ENCODE assay signal across 9 cellular contexts in the genomic region with DNA sequence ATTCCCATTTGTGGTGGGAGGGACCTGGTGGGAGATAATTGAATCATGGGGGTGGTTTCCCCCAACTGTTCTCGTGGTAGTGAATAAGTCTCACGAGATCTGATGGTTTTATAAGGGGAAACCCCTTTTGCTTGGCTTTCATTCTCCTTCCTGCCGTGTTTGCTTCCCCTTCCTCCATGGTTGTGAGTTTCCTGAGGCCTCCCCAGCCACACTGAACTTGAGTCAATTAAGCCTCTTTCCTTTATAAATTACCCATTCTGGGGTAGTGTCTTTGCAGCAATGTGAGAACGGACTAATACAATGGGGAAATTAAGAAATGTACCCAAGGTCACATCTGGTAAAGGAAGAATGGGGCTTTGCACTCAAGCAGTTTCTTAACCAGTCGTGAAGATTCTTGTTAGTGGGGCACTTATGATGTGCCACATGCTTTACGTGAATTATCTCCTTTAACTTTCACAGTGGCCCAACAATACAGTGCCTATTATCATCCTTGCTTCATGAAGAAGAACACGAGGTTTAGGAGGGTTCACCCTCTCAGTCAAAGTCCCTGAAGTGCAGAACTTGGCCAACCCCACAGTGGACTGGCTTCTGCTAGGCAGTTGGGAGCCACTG.
DNase-seq lines count a peak whose midpoint lies in the region; ATAC-seq and TF ChIP-seq lines count a peak whose summit lies in the region.
"Had no signal": no experiment of that assay in that cellular context is flagged by ENCODE, and none has a peak within 500 bp of the region (broad histone marks: within the 10 kb centered on the region; RNA-seq: fewer than 3 reads in every experiment).

No MANE protein-coding gene starts in this region.

- 66 to 70% methylated on average over 7 of the region's 7 CpGs for WGBS in esophagus squamous epithelium, 2 donors

- peaks cover 76% of the 10 kb centered on the region for H3K4me1 Mint-ChIP-seq in activated T-cell treated with anti-CD3 and anti-CD28 coated beads, Interleukin-2, amount 50 U/mL, for 24 hours (ENCODE audit: low read depth)
- peaks cover 80 to 89% (median 88%) of the 10 kb centered on the region in 3 donors for H3K4me1 Mint-ChIP-seq in T-cell

- ATAC-seq in T-cell (replicated peaks in 1 of 4): peak; percentile 11 to 21 (median 18)
- no peak for ATAC-seq in GM19467 (IDR thresholded peaks at IDR 0.05; ENCODE audit: unreplicated experiment)

- DNase-seq in activated T-cell treated with anti-CD3 and anti-CD28 coated beads, Interleukin-2, amount 50 U/mL, for 24 hours: no peak
- no peak for DNase-seq in activated T-cell treated with anti-CD3 and anti-CD28 coated beads, Interleukin-2, amount 50 U/mL, for 1 hour
- peak in 12 of 34 experiments; percentile 4 to 40 (median 19) for DNase-seq in T-cell
- no peak for DNase-seq in esophagus squamous epithelium (lab: John Stamatoyannopoulos, UW)
- no peak for DNase-seq in SIG-M5 (lab: John Stamatoyannopoulos, UW)
- DNase-seq in SW480 (ENCODE audit: low spot score): no peak

- no peak overlapping the region for H3K4me3 ChIP-seq in esophagus squamous epithelium

- H3K4me1 ChIP-seq in esophagus squamous epithelium: peaks cover 0 to 29% (median 10%) of the 10 kb centered on the region in 3 donors

- no peaks in the 10 kb centered on the region for H3K36me3 ChIP-seq in esophagus squamous epithelium

- peaks cover 9% of the 10 kb centered on the region for H3K9me3 Mint-ChIP-seq in activated T-cell treated with anti-CD3 and anti-CD28 coated beads, Interleukin-2, amount 50 U/mL, for 24 hours
- H3K9me3 Mint-ChIP-seq in T-cell: peaks cover 0 to 5% (median 3%) of the 10 kb centered on the region in 3 donors

- CTCF ChIA-PET in T-cell (lab: Charles Lee): interaction anchor here in 1 of 2 donors (0.6 to 1.9 kb wide), 8 partner anchors 12 to 237 kb away, joined by 3 to 6 read pairs (median 4); no protein-coding TSS in a partner anchor

- no peak for TF ChIP-seq CTCF in esophagus squamous epithelium (IDR thresholded peaks at IDR 0.05)

- H3K27ac ChIP-seq in esophagus squamous epithelium (peak overlapping the region; percentile 19 to 75 (median 51)), temporal lobe (ENCODE audit: low read depth, low read length) (peak overlapping the region; percentile 9)

- peak overlapping the region; percentile 32 for H3K4me3 Mint-ChIP-seq in activated T-cell treated with anti-CD3 and anti-CD28 coated beads, Interleukin-2, amount 50 U/mL, for 24 hours
- H3K4me3 Mint-ChIP-seq in T-cell: peak overlapping the region; percentile 63 to 88 (median 72)
- H3K4me3 Mint-ChIP-seq: brain had no signal

- no peaks in the 10 kb centered on the region for H3K27me3 ChIP-seq in esophagus squamous epithelium

- intact Hi-C loops in esophagus squamous epithelium (cut with DNase I): no loop called here

- peaks cover 7% of the 10 kb centered on the region for H3K36me3 Mint-ChIP-seq in activated T-cell treated with anti-CD3 and anti-CD28 coated beads, Interleukin-2, amount 50 U/mL, for 24 hours (ENCODE audit: low read depth)
- no peaks in the 10 kb centered on the region for H3K36me3 Mint-ChIP-seq in T-cell
- H3K36me3 Mint-ChIP-seq: brain had no signal

- no peaks in the 10 kb centered on the region for H3K27me3 Mint-ChIP-seq in activated T-cell treated with anti-CD3 and anti-CD28 coated beads, Interleukin-2, amount 50 U/mL, for 24 hours
- H3K27me3 Mint-ChIP-seq in T-cell: no peaks in the 10 kb centered on the region

- H3K27ac Mint-ChIP-seq in activated T-cell treated with anti-CD3 and anti-CD28 coated beads, Interleukin-2, amount 50 U/mL, for 24 hours: peak overlapping the region; percentile 96
- peak overlapping the region; percentile 97 to 99 for H3K27ac Mint-ChIP-seq in T-cell

- POLR2A ChIA-PET in T-cell (lab: Charles Lee): interaction anchor here (0.5 to 1.7 kb wide), 6 partner anchors 40 to 106 kb away, joined by 3 to 11 read pairs (median 6); no protein-coding TSS in a partner anchor

- no peaks in the 10 kb centered on the region for H3K9me3 ChIP-seq in esophagus squamous epithelium

- no peak for TF ChIP-seq POLR2A in esophagus squamous epithelium (IDR thresholded peaks at IDR 0.05)
